Comparison of ENCODE assay signal across 15 cellular contexts in genomic region chrX:41339148-41339547, GRCh38. TPM values are rescaled to one million over a fixed set of nuclear protein-coding genes. Genes with fewer than 3 reads are reported as not detected.
A peak's percentile ranks its signal among the peaks of the same experiment; 100 is the strongest.
DNase-seq lines count a peak whose midpoint lies in the region; ATAC-seq and TF ChIP-seq lines count a peak whose summit lies in the region.
"Had no signal": no experiment of that assay in that cellular context is flagged by ENCODE, and none has a peak within 500 bp of the region (broad histone marks: within the 10 kb centered on the region; RNA-seq: fewer than 3 reads in every experiment).

No MANE protein-coding gene starts in this region.

- H3K27ac ChIP-seq in right cardiac atrium (ENCODE audit: low read length) = no peak overlapping the region
- H3K27ac ChIP-seq in lower lobe of right lung = no peak overlapping the region
- no peak overlapping the region for H3K27ac ChIP-seq in upper lobe of right lung

- peak overlapping the region; percentile 25 for H3K4me3 ChIP-seq in right cardiac atrium (ENCODE audit: low read length)
- peak overlapping the region; percentile 74 for H3K4me3 ChIP-seq in lower lobe of right lung
- peak overlapping the region; percentile 23 for H3K4me3 ChIP-seq in upper lobe of right lung

- H3K36me3 Mint-ChIP-seq in brain = peaks cover 56% of the 10 kb centered on the region

- H3K27me3 Mint-ChIP-seq in brain = peaks cover 9% of the 10 kb centered on the region

- H3K9me3 ChIP-seq in right cardiac atrium (ENCODE audit: control insufficient read depth, low read length) (no peaks in the 10 kb centered on the region), lower lobe of right lung (no peaks in the 10 kb centered on the region), upper lobe of right lung (no peaks in the 10 kb centered on the region)
- H3K9me3 ChIP-seq: BE2C had no signal

- peak overlapping the region; percentile 0 to 95 (median 54) for H3K4me3 Mint-ChIP-seq in brain

- peaks cover 0 to 2% (median 0%) of the 10 kb centered on the region in 5 experiments for H3K9me3 Mint-ChIP-seq in brain

- H3K4me1 ChIP-seq in right cardiac atrium (ENCODE audit: control insufficient read depth, insufficient read depth, low read length) (peaks cover 2% of the 10 kb centered on the region), lower lobe of right lung (peaks cover 44% of the 10 kb centered on the region), upper lobe of right lung (peaks cover 22% of the 10 kb centered on the region)
- H3K4me1 ChIP-seq: BE2C had no signal

- 18% methylated on average over 4 of the region's 4 CpGs for WGBS in right cardiac atrium

- ATAC-seq in right cardiac atrium = no peak
- ATAC-seq in Right ventricle myocardium superior (ENCODE audit: poor library complexity) = no peak
- ATAC-seq in lower lobe of right lung = no peak
- ATAC-seq in upper lobe of right lung = no peak
- no peak for ATAC-seq in HG03175 (IDR thresholded peaks at IDR 0.05; ENCODE audit: unreplicated experiment)
- ATAC-seq: sciatic nerve had no signal

- no peak for TF ChIP-seq CTCF in brain (conservative IDR thresholded peaks at IDR 0.05)
- no peak for TF ChIP-seq CTCF in lower lobe of right lung (IDR thresholded peaks at IDR 0.05)
- no peak for TF ChIP-seq CTCF in upper lobe of right lung (IDR thresholded peaks at IDR 0.05)
- no peak for TF ChIP-seq CTCF in GM20000 (IDR thresholded peaks at IDR 0.05; ENCODE audit: extremely low read depth, missing control alignments)

- no peak for DNase-seq in right cardiac atrium
- DNase-seq in Right ventricle myocardium superior = no peak
- no peak for DNase-seq in lower lobe of right lung
- DNase-seq in upper lobe of right lung = no peak
- DNase-seq in NCI-H345 (lab: John Stamatoyannopoulos, UW) = no peak
- DNase-seq in GM20000 (ENCODE audit: low spot score) = no peak
- DNase-seq: activated gamma-delta T cell, BE2C, hippocampal formation, midbrain, NCI-H1092, NCI-H524 treated with DMSO at 0.1 percent for 48 hours had no signal

- peaks cover 58% of the 10 kb centered on the region for H3K36me3 ChIP-seq in lower lobe of right lung
- peaks cover 53% of the 10 kb centered on the region for H3K36me3 ChIP-seq in upper lobe of right lung

- peaks cover 52% of the 10 kb centered on the region for H3K4me1 Mint-ChIP-seq in brain

- H3K27ac Mint-ChIP-seq in brain = no peak overlapping the region

- H3K27me3 ChIP-seq in right cardiac atrium (ENCODE audit: control insufficient read depth, insufficient read depth) (no peaks in the 10 kb centered on the region), lower lobe of right lung (ENCODE audit: low read depth) (no peaks in the 10 kb centered on the region), upper lobe of right lung (no peaks in the 10 kb centered on the region)
- H3K27me3 ChIP-seq: BE2C had no signal

- intact Hi-C loops in right cardiac atrium (cut with DNase I) = no loop called here
- intact Hi-C loops in Right ventricle myocardium superior (cut with DNase I) = no loop called here
- intact Hi-C loops in lower lobe of right lung (cut with DNase I) = no loop called here
- intact Hi-C loops in upper lobe of right lung (cut with DNase I) = loop anchor here (10.0 kb wide), 1 partner anchor 106 kb away; the partner anchor contains the start of gene NYX

RNA-seq across cellular contexts. Expression of gene DDX3X, which starts 5.2 kb away (rescaled TPM):
- total RNA-seq in right cardiac atrium (100 to 1,000 TPM; 136 to 297 (median 188) TPM), Right ventricle myocardium superior (128 TPM), lower lobe of right lung (227 TPM), upper lobe of right lung (234 TPM)
- polyA plus RNA-seq in right cardiac atrium (62.4 TPM), brain (ENCODE audit: insufficient read depth, low read depth, low replicate concordance) (76.9 TPM)

Comparison
In these comparisons a context has a peak if more than half of its experiments do, and no peak if none do; other contexts are left out.
1. H3K4me3 ChIP-seq: peak in every context shown above with its lines; median percentile 74 in lower lobe of right lung; 25 in right cardiac atrium; 23 in upper lobe of right lung.